In genomic region chr4:8182858-8183725, GRCh38 we compare ENCODE assay signal across 9 cellular contexts. TPM values are rescaled to one million over a fixed set of nuclear protein-coding genes. Genes with fewer than 3 reads are reported as not detected.
A peak's percentile ranks its signal among the peaks of the same experiment; 100 is the strongest.
DNase-seq lines count a peak whose midpoint lies in the region; ATAC-seq and TF ChIP-seq lines count a peak whose summit lies in the region.
"Had no signal": no experiment of that assay in that cellular context is flagged by ENCODE, and none has a peak within 500 bp of the region (broad histone marks: within the 10 kb centered on the region; RNA-seq: fewer than 3 reads in every experiment).

No MANE protein-coding gene starts in this region.

- H3K27me3 ChIP-seq in body of pancreas: no peaks in the 10 kb centered on the region

- H3K9me3 ChIP-seq in body of pancreas: no peaks in the 10 kb centered on the region

- no peaks in the 10 kb centered on the region for H3K36me3 ChIP-seq in body of pancreas (replicated peaks in 1 of 2; ENCODE audit: insufficient read depth in 1 of 2, low read depth in 2 of 2)

- H3K4me1 ChIP-seq in body of pancreas: peaks cover 12% of the 10 kb centered on the region

- ATAC-seq in body of pancreas: peak; percentile 57
- ATAC-seq in GM21390 (IDR thresholded peaks at IDR 0.05; ENCODE audit: unreplicated experiment): no peak

- no peak overlapping the region for H3K27ac ChIP-seq in body of pancreas

- no peak for TF ChIP-seq POLR2A in body of pancreas (IDR thresholded peaks at IDR 0.05)

- TF ChIP-seq CTCF in body of pancreas (IDR thresholded peaks at IDR 0.05): no peak

- intact Hi-C loops in body of pancreas (cut with DNase I): no loop called here

- no peak overlapping the region for H3K4me3 ChIP-seq in body of pancreas

- 75 to 82% methylated on average over 17 to 25 of the region's 25 CpGs for WGBS in body of pancreas, 2 donors

- DNase-seq in NCI-H2196 (lab: John Stamatoyannopoulos, UW; ENCODE audit: unreplicated experiment) (peak; percentile 19), NCI-H2196 treated with DMSO at 0.1 percent for 48 hours (lab: John Stamatoyannopoulos, UW; ENCODE audit: unreplicated experiment) (no peak), body of pancreas (peak; percentile 39 to 68 (median 62)), left kidney (ENCODE audit: low read depth, low spot score) (peak; percentile 45), ureter (ENCODE audit: low spot score) (peak; percentile 90), GM19240 (ENCODE audit: insufficient read length, low spot score) (no peak), NCI-H1436 (lab: John Stamatoyannopoulos, UW) (no peak)
- DNase-seq: activated CD8-positive, alpha-beta memory T cell treated with anti-CD3 and anti-CD28 coated beads for 24 hours had no signal

RNA-seq across cellular contexts. Expression of gene SH3TC1, which starts 16.0 kb away (rescaled TPM):
- total RNA-seq in body of pancreas (100 to 1,000 TPM in 1 of 2 donors, 10 to 100 TPM in 1; 31.1 to 103 TPM), ureter (87.0 TPM)

RNA-seq across cellular contexts. Expression of gene ABLIM2, which starts 24.5 kb away (rescaled TPM):
- 10 to 100 TPM in 1 of 2 donors, 1 to 10 TPM in 1; 6.0 to 20.8 TPM for total RNA-seq in body of pancreas
- total RNA-seq in ureter: 8.5 TPM

Comparison
In these comparisons a context has a peak if more than half of its experiments do, and no peak if none do; other contexts are left out.
1. DNase-seq: peak in NCI-H2196 (single experiment), body of pancreas (4 of 4), left kidney (single experiment) and ureter (single experiment); none in NCI-H2196 treated with DMSO at 0.1 percent for 48 hours (single experiment), GM19240 (single experiment) and NCI-H1436 (single experiment).